ENCODE assay signal across 16 cellular contexts in genomic region chr1:21868941-21869454, GRCh38. TPM values are rescaled to one million over a fixed set of nuclear protein-coding genes. Genes with fewer than 3 reads are reported as not detected.
A peak's percentile ranks its signal among the peaks of the same experiment; 100 is the strongest.
DNase-seq lines count a peak whose midpoint lies in the region; ATAC-seq and TF ChIP-seq lines count a peak whose summit lies in the region.
"Had no signal": no experiment of that assay in that cellular context is flagged by ENCODE, and none has a peak within 500 bp of the region (broad histone marks: within the 10 kb centered on the region; RNA-seq: fewer than 3 reads in every experiment).

No MANE protein-coding gene starts in this region.

- H2AFZ ChIP-seq in HCT116 (ENCODE audit: low read depth, low read length, poor library complexity, severe bottlenecking), result no peak overlapping the region

- H3K27me3 Mint-ChIP-seq in nephron progenitor cell (ENCODE audit: low read depth, poor library complexity) (peaks cover 3% of the 10 kb centered on the region), Caco-2 (ENCODE audit: insufficient read depth, unreplicated experiment) (no peaks in the 10 kb centered on the region)
- no peaks in the 10 kb centered on the region for H3K27me3 Mint-ChIP-seq in activated CD8-positive, alpha-beta memory T cell treated with anti-CD3 and anti-CD28 coated beads, Interleukin-2, amount 10 ng/mL, durations not matched to agents 7 days and 5 days
- H3K27me3 Mint-ChIP-seq: dendritic cell treated with granulocyte-macrophage colony-stimulating factor and Interleukin-4, amounts not matched to agents 40 ng/mL and 50 ng/mL, for 4 days had no signal

- intact Hi-C loops in HCT116 (cut with micrococcal nuclease) (no loop called here), Caco-2 (cut with micrococcal nuclease; ENCODE audit: unreplicated experiment) (no loop called here)

- TF ChIP-seq CTCF in HCT116 (IDR thresholded peaks at IDR 0.05 in 2 of 3, conservative IDR thresholded peaks at IDR 0.05 in 1 of 3; ENCODE audit: borderline replicate concordance in 1 of 3, insufficient read depth in 1 of 3, low read depth in 2 of 3, low read length in 2 of 3) (no peak), nephron progenitor cell (IDR thresholded peaks at IDR 0.05) (no peak), Caco-2 (IDR thresholded peaks at IDR 0.05; ENCODE audit: insufficient read depth in 1 of 2, low read depth in 1 of 2, low read length in 1 of 2, severe bottlenecking in 1 of 2, unreplicated experiment in 1 of 2) (no peak)

- H3K4me3 ChIP-seq in BLaER1 (no peak overlapping the region), HCT116 (replicated peaks in 1 of 2; ENCODE audit: low read depth in 1 of 2, low read length in 2 of 2) (no peak overlapping the region), Caco-2 (ENCODE audit: low read depth, low read length) (no peak overlapping the region)
- H3K4me3 ChIP-seq: ovary, smooth muscle cell had no signal

- no peaks in the 10 kb centered on the region for H4K20me1 ChIP-seq in BLaER1
- H4K20me1 ChIP-seq in HCT116 (ENCODE audit: insufficient read depth), result no peaks in the 10 kb centered on the region

- TF ChIP-seq RAD21 in HCT116 (IDR thresholded peaks at IDR 0.05; ENCODE audit: low read depth), result no peak

- H3K4me2 ChIP-seq in BLaER1, result peak overlapping the region; percentile 55
- peak overlapping the region; percentile 50; the same call in 1 of the 2 replicates for H3K4me2 ChIP-seq in HCT116 (ENCODE audit: low read length)
- H3K4me2 ChIP-seq: smooth muscle cell had no signal

- no peak for ATAC-seq in HCT116
- ATAC-seq in HG02763 (IDR thresholded peaks at IDR 0.05; ENCODE audit: unreplicated experiment), result no peak
- no peak for ATAC-seq in activated CD8-positive, alpha-beta memory T cell treated with anti-CD3 and anti-CD28 coated beads, Interleukin-2, amount 10 ng/mL, durations not matched to agents 7 days and 5 days
- ATAC-seq in HG02970 (IDR thresholded peaks at IDR 0.05; ENCODE audit: low FRiP score, unreplicated experiment), result no peak
- ATAC-seq: stimulated activated effector memory CD8-positive, alpha-beta T cell treated with anti-CD3 and anti-CD28 coated beads, Interleukin-12 subunit alpha, Interleukin-12 subunit beta, amount 100 ng/mL, for 72 hours; WTC11 had no signal

- peaks cover 65% of the 10 kb centered on the region for H3K4me1 ChIP-seq in BLaER1
- peaks cover 20 to 30% of the 10 kb centered on the region in 2 experiments for H3K4me1 ChIP-seq in HCT116 (ENCODE audit: control insufficient read depth in 1 of 2, insufficient read depth in 2 of 2, low read length in 2 of 2)
- no peaks in the 10 kb centered on the region for H3K4me1 ChIP-seq in Caco-2

- peaks cover 11% of the 10 kb centered on the region for H3K36me3 Mint-ChIP-seq in nephron progenitor cell (ENCODE audit: low read depth)
- H3K36me3 Mint-ChIP-seq in activated CD8-positive, alpha-beta memory T cell treated with anti-CD3 and anti-CD28 coated beads, Interleukin-2, amount 10 ng/mL, durations not matched to agents 7 days and 5 days, result no peaks in the 10 kb centered on the region
- peaks cover 76% of the 10 kb centered on the region for H3K36me3 Mint-ChIP-seq in Caco-2 (ENCODE audit: insufficient read depth, unreplicated experiment)
- H3K36me3 Mint-ChIP-seq: stimulated activated effector memory CD8-positive, alpha-beta T cell treated with anti-CD3 and anti-CD28 coated beads, Interleukin-12 subunit alpha, Interleukin-12 subunit beta, amount 100 ng/mL, for 72 hours had no signal

- H3K79me2 ChIP-seq in HCT116 (ENCODE audit: insufficient read depth, low read length), result no peaks in the 10 kb centered on the region

- 0 out of 2 replicates have a peak overlapping the region, but pooled peaks have one; percentile 34 for H3K9ac ChIP-seq in BLaER1
- H3K9ac ChIP-seq in HCT116 (ENCODE audit: low read length), result no peak overlapping the region

- RAD21 ChIA-PET in HCT116 (lab: Charles Lee; ENCODE audit: low non-redundant PET in 1 of 2, low total read pairs in 2 of 2, uncharacterized antibody in 2 of 2, unreplicated experiment in 2 of 2), result no interaction called here

- no peak for DNase-seq in HCT116 (ENCODE audit: low read depth, low spot score)
- DNase-seq in SHP77 treated with DMSO at 0.1 percent for 48 hours (lab: John Stamatoyannopoulos, UW), result peak; percentile 29
- DNase-seq in nephron progenitor cell, result no peak
- no peak for DNase-seq in activated CD8-positive, alpha-beta memory T cell treated with anti-CD3 and anti-CD28 coated beads, Interleukin-2, amount 10 ng/mL, durations not matched to agents 7 days and 5 days
- no peak for DNase-seq in Caco-2
- DNase-seq: activated gamma-delta T cell treated with Interleukin-2 at 50 U/mL for 16 hours, MV-4-11 had no signal

- BruUV-seq in HCT116 (replicated peaks; lab: Mats Ljungman, UMichigan) (no TSS peak), Caco-2 (replicated peaks; lab: Mats Ljungman, UMichigan) (no TSS peak)

- H3K4me3 Mint-ChIP-seq in nephron progenitor cell (no peak overlapping the region), Caco-2 (ENCODE audit: unreplicated experiment) (no peak overlapping the region)
- no peak overlapping the region for H3K4me3 Mint-ChIP-seq in activated CD8-positive, alpha-beta memory T cell treated with anti-CD3 and anti-CD28 coated beads, Interleukin-2, amount 10 ng/mL, durations not matched to agents 7 days and 5 days
- H3K4me3 Mint-ChIP-seq: dendritic cell treated with granulocyte-macrophage colony-stimulating factor and Interleukin-4, amounts not matched to agents 40 ng/mL and 50 ng/mL, for 4 days; stimulated activated effector memory CD8-positive, alpha-beta T cell treated with anti-CD3 and anti-CD28 coated beads, Interleukin-12 subunit alpha, Interleukin-12 subunit beta, amount 100 ng/mL, for 72 hours; WTC11 had no signal

- peak overlapping the region; percentile 7 for H3K27ac Mint-ChIP-seq in nephron progenitor cell
- H3K27ac Mint-ChIP-seq in activated CD8-positive, alpha-beta memory T cell treated with anti-CD3 and anti-CD28 coated beads, Interleukin-2, amount 10 ng/mL, durations not matched to agents 7 days and 5 days, result no peak overlapping the region
- no peak overlapping the region for H3K27ac Mint-ChIP-seq in Caco-2 (ENCODE audit: unreplicated experiment)
- H3K27ac Mint-ChIP-seq: dendritic cell treated with granulocyte-macrophage colony-stimulating factor and Interleukin-4, amounts not matched to agents 40 ng/mL and 50 ng/mL, for 4 days; stimulated activated effector memory CD8-positive, alpha-beta T cell treated with anti-CD3 and anti-CD28 coated beads, Interleukin-12 subunit alpha, Interleukin-12 subunit beta, amount 100 ng/mL, for 72 hours; WTC11 had no signal

- peaks cover 62% of the 10 kb centered on the region for H3K36me3 ChIP-seq in BLaER1
- H3K36me3 ChIP-seq in HCT116 (ENCODE audit: control insufficient read depth in 1 of 2, insufficient read depth in 2 of 2, low read length in 2 of 2), result no peaks in the 10 kb centered on the region
- H3K36me3 ChIP-seq in Caco-2 (ENCODE audit: control insufficient read depth, insufficient read depth, low read length), result peaks cover 4% of the 10 kb centered on the region
- H3K36me3 ChIP-seq: ovary had no signal

- H3K27ac ChIP-seq in BLaER1 (no peak overlapping the region), HCT116 (ENCODE audit: low read depth, low read length) (no peak overlapping the region)
- H3K27ac ChIP-seq: ovary had no signal

- TF ChIP-seq POLR2A in HCT116 (IDR thresholded peaks at IDR 0.05; ENCODE audit: borderline replicate concordance, extremely low read depth, insufficient read depth, insufficient read length), result no peak

- H3K4me1 Mint-ChIP-seq in nephron progenitor cell (peaks cover 22% of the 10 kb centered on the region), Caco-2 (ENCODE audit: low read depth, unreplicated experiment) (peaks cover 6% of the 10 kb centered on the region)
- H3K4me1 Mint-ChIP-seq in activated CD8-positive, alpha-beta memory T cell treated with anti-CD3 and anti-CD28 coated beads, Interleukin-2, amount 10 ng/mL, durations not matched to agents 7 days and 5 days, result peaks cover 3% of the 10 kb centered on the region

- no peaks in the 10 kb centered on the region for H3K9me3 Mint-ChIP-seq in nephron progenitor cell
- H3K9me3 Mint-ChIP-seq in activated CD8-positive, alpha-beta memory T cell treated with anti-CD3 and anti-CD28 coated beads, Interleukin-2, amount 10 ng/mL, durations not matched to agents 7 days and 5 days (ENCODE audit: low read depth), result no peaks in the 10 kb centered on the region
- H3K9me3 Mint-ChIP-seq in Caco-2 (ENCODE audit: unreplicated experiment), result no peaks in the 10 kb centered on the region
- H3K9me3 Mint-ChIP-seq: dendritic cell treated with granulocyte-macrophage colony-stimulating factor and Interleukin-4, amounts not matched to agents 40 ng/mL and 50 ng/mL, for 4 days; stimulated activated effector memory CD8-positive, alpha-beta T cell treated with anti-CD3 and anti-CD28 coated beads, Interleukin-12 subunit alpha, Interleukin-12 subunit beta, amount 100 ng/mL, for 72 hours; WTC11 had no signal

- CTCF ChIA-PET in HCT116 (lab: Charles Lee), result no interaction called here
- CTCF ChIA-PET in activated CD8-positive, alpha-beta memory T cell treated with anti-CD3 and anti-CD28 coated beads, Interleukin-2, amount 10 ng/mL, durations not matched to agents 7 days and 5 days (lab: Charles Lee), result interaction anchor here (1.2 kb wide), 1 partner anchor 13 kb away, joined by 3 read pairs; no protein-coding TSS in a partner anchor
- CTCF ChIA-PET in Caco-2 (lab: Charles Lee), result no interaction called here

- POLR2A ChIA-PET in HCT116 (lab: Charles Lee), result no interaction called here
- POLR2A ChIA-PET in Caco-2 (lab: Charles Lee), result no interaction called here

- H3K27me3 ChIP-seq in BLaER1 (no peaks in the 10 kb centered on the region), HCT116 (ENCODE audit: insufficient read depth, low read length) (no peaks in the 10 kb centered on the region), Caco-2 (replicated peaks; ENCODE audit: control insufficient read depth, insufficient read depth, low read length) (no peaks in the 10 kb centered on the region)
- H3K27me3 ChIP-seq: ovary had no signal

- H3K9me3 ChIP-seq in BLaER1 (no peaks in the 10 kb centered on the region), HCT116 (ENCODE audit: control insufficient read depth in 1 of 2, insufficient read depth in 1 of 2, low read depth in 1 of 2, low read length in 2 of 2) (no peaks in the 10 kb centered on the region), Caco-2 (no peaks in the 10 kb centered on the region)
- H3K9me3 ChIP-seq: ovary had no signal

- no peaks in the 10 kb centered on the region for H3K9me2 ChIP-seq in HCT116 (ENCODE audit: insufficient read depth)

TF ChIP-seq in HCT116, 20 proteins besides CTCF, POLR2A, EP300 and RAD21 (continues in another document):
- TF ChIP-seq JUND (IDR thresholded peaks at IDR 0.05) (no peak), CBX3 (IDR thresholded peaks at IDR 0.05; ENCODE audit: low read depth) (no peak), ZNF274 (IDR thresholded peaks at IDR 0.05; ENCODE audit: low read depth, low read length) (no peak), ATF3 (IDR thresholded peaks at IDR 0.05) (no peak)

RNA-seq across cellular contexts. Expression of gene LDLRAD2, which starts 56.9 kb away (rescaled TPM):
- total RNA-seq in HCT116 (2021; ENCODE audit: unreplicated experiment) (not detected), Caco-2 (2022) (not detected in 2 replicates)
- polyA plus RNA-seq in HCT116 (2012), result 2.8 and 3.7 TPM in 2 replicates
- total RNA-seq in activated CD8-positive, alpha-beta memory T cell treated with anti-CD3 and anti-CD28 coated beads, Interleukin-2, amount 10 ng/mL, durations not matched to agents 7 days and 5 days, result not detected
- total RNA-seq: fibroblast of lung had no signal
- polyA plus RNA-seq: fibroblast of lung had no signal
